In genomic region chr20:60121903-60122302, GRCh38 we compare ENCODE assay signal across 7 cellular contexts.
"Had no signal": no experiment of that assay in that cellular context is flagged by ENCODE, and none has a peak within 500 bp of the region (broad histone marks: within the 10 kb centered on the region; RNA-seq: fewer than 3 reads in every experiment).

No MANE protein-coding gene starts in this region.

- ATAC-seq: HepG2, K562 had no signal

- FAIRE-seq: HepG2, K562 had no signal

- H3K4me3 ChIP-seq: K562 had no signal

- H3K27ac ChIP-seq: HL-60, KMS-11 had no signal

- H3K4me2 ChIP-seq: KMS-11 had no signal

- DNase-seq: IMR-90, KBM-7, KG1 had no signal

- H3K9ac ChIP-seq: KMS-11 had no signal
